9 cellular contexts compared by ENCODE assay signal in genomic region chrX:1491851-1492349, GRCh38. TPM values are rescaled to one million over a fixed set of nuclear protein-coding genes. Genes with fewer than 3 reads are reported as not detected.
DNase-seq lines count a peak whose midpoint lies in the region; ATAC-seq lines count a peak whose summit lies in the region.
"Had no signal": no experiment of that assay in that cellular context is flagged by ENCODE, and none has a peak within 500 bp of the region (broad histone marks: within the 10 kb centered on the region; RNA-seq: fewer than 3 reads in every experiment).

No MANE protein-coding gene starts in this region.

- peaks cover 2% of the 10 kb centered on the region for H3K4me1 ChIP-seq in iPS DF 6.9 (ENCODE audit: control insufficient read depth, insufficient read depth, low read length)

- no peak overlapping the region for H3K27ac ChIP-seq in iPS DF 6.9 (ENCODE audit: low read length)
- H3K27ac ChIP-seq: dorsolateral prefrontal cortex had no signal

- H3K9me3 ChIP-seq in T-helper 17 cell (ENCODE audit: control insufficient read depth, low read length, poor library complexity, severe bottlenecking): no peaks in the 10 kb centered on the region
- H3K9me3 ChIP-seq in iPS DF 6.9 (ENCODE audit: control insufficient read depth, insufficient read depth, low read length): no peaks in the 10 kb centered on the region

- no CpG with 5 or more reads among the region's 6 CpGs for WGBS in iPS DF 6.9 (ENCODE audit: insufficient coverage, insufficient read length)

- H3K36me3 Mint-ChIP-seq in T-helper 17 cell (ENCODE audit: low read depth): peaks cover 10% of the 10 kb centered on the region

- no peak overlapping the region for H3K4me3 ChIP-seq in iPS DF 6.9 (ENCODE audit: low read length)
- H3K4me3 ChIP-seq: dorsolateral prefrontal cortex had no signal

- DNase-seq in CD1c-positive myeloid dendritic cell (ENCODE audit: extremely low spot score) (peak; percentile 25), T-helper 17 cell (no peak), iPS DF 6.9 (ENCODE audit: low read depth, low spot score) (peak; percentile 55), NCI-H446 treated with DMSO at 0.1 percent for 48 hours (lab: John Stamatoyannopoulos, UW) (no peak), NCI-H524 treated with DMSO at 0.1 percent for 48 hours (lab: John Stamatoyannopoulos, UW) (no peak), dedifferentiated amniotic fluid mesenchymal stem cell (ENCODE audit: extremely low spot score) (no peak)

- no peaks in the 10 kb centered on the region for H3K36me3 ChIP-seq in iPS DF 6.9 (ENCODE audit: control insufficient read depth, insufficient read depth, low read length)

- H3K4me1 Mint-ChIP-seq in T-helper 17 cell: peaks cover 21% of the 10 kb centered on the region

- H3K27ac Mint-ChIP-seq in T-helper 17 cell: peak overlapping the region; percentile 49

- H3K4me3 Mint-ChIP-seq in T-helper 17 cell: peak overlapping the region; percentile 59

- ATAC-seq in GM19035 (IDR thresholded peaks at IDR 0.05; ENCODE audit: unreplicated experiment) (peak; percentile 74), HG03045 (IDR thresholded peaks at IDR 0.05; ENCODE audit: unreplicated experiment) (peak; percentile 78), T-helper 17 cell (peak; percentile 75)

- no peaks in the 10 kb centered on the region for H3K27me3 ChIP-seq in iPS DF 6.9 (ENCODE audit: control insufficient read depth, insufficient read depth, low read length)

- no peaks in the 10 kb centered on the region for H3K27me3 Mint-ChIP-seq in T-helper 17 cell

RNA-seq across cellular contexts. Expression of gene ASMTL, which starts 39.2 kb away (rescaled TPM):
- 10 to 100 TPM; 33.8 to 34.6 TPM for total RNA-seq in T-helper 17 cell

RNA-seq across cellular contexts. Expression of gene P2RY8, which starts 45.1 kb away (rescaled TPM):
- total RNA-seq in T-helper 17 cell: 100 to 1,000 TPM; 131 to 141 TPM

Comparison
In these comparisons a context has a peak if more than half of its experiments do, and no peak if none do; other contexts are left out.
1. DNase-seq: peak in CD1c-positive myeloid dendritic cell (single experiment) and iPS DF 6.9 (single experiment); none in T-helper 17 cell (0 of 3), NCI-H446 treated with DMSO at 0.1 percent for 48 hours (single experiment), NCI-H524 treated with DMSO at 0.1 percent for 48 hours (single experiment) and dedifferentiated amniotic fluid mesenchymal stem cell (single experiment).
2. Peak in every context shown above with its lines, with median percentiles within 50 percentile points of each other: ATAC-seq.